Comparison of ENCODE assay signal across 8 cellular contexts in genomic region chr7:141702047-141702567, GRCh38. TPM values are rescaled to one million over a fixed set of nuclear protein-coding genes. Genes with fewer than 3 reads are reported as not detected.
DNase-seq lines count a peak whose midpoint lies in the region; ATAC-seq, FAIRE-seq and TF ChIP-seq lines count a peak whose summit lies in the region.

Gene DENND11 (minus strand): TSS chr7:141702166. CDS start chr7:141702153, 13 bp downstream.

- peaks cover 0 to 6% of the 10 kb centered on the region in 2 donors for H3K4me1 ChIP-seq in aorta (ENCODE audit: control insufficient read depth in 1 of 2, insufficient read depth in 2 of 2, low read length in 2 of 2)

- H3K27me3 Mint-ChIP-seq in CD4-positive, alpha-beta T cell, result no peaks in the 10 kb centered on the region
- H3K27me3 Mint-ChIP-seq in activated naive CD8-positive, alpha-beta T cell treated with anti-CD3 and anti-CD28 coated beads for 36 hours, result peaks cover 5% of the 10 kb centered on the region
- no peaks in the 10 kb centered on the region for H3K27me3 Mint-ChIP-seq in progenitor cell of endocrine pancreas

- intact Hi-C loops in CD4-positive, alpha-beta T cell (cut with DNase I, micrococcal nuclease), result loop anchor here in 1 of 2 experiments (2.0 kb wide), 1 partner anchor 47 kb away; no protein-coding TSS in a partner anchor
- intact Hi-C loops in left ventricle myocardium superior (cut with micrococcal nuclease) (no loop called here), aorta (cut with DNase I) (loop anchor here (2.0 to 5.0 kb wide), 3 partner anchors 35 to 45 kb away; partner anchors contain the start of gene SSBP1 (in 2 of the 2))

- peaks cover 49% of the 10 kb centered on the region for H3K4me1 Mint-ChIP-seq in CD4-positive, alpha-beta T cell (ENCODE audit: low read depth)
- H3K4me1 Mint-ChIP-seq in activated naive CD8-positive, alpha-beta T cell treated with anti-CD3 and anti-CD28 coated beads for 36 hours, result peaks cover 40% of the 10 kb centered on the region
- H3K4me1 Mint-ChIP-seq in progenitor cell of endocrine pancreas (ENCODE audit: low read depth), result peaks cover 58% of the 10 kb centered on the region

- CTCF ChIA-PET in CD4-positive, alpha-beta T cell (lab: Charles Lee), result interaction anchor here (1.0 to 4.5 kb wide), 3 partner anchors 11 to 48 kb away, joined by 3 to 38 read pairs (median 6); partner anchors contain the start of gene SSBP1

- H3K36me3 Mint-ChIP-seq in CD4-positive, alpha-beta T cell (ENCODE audit: low read depth), result peaks cover 8% of the 10 kb centered on the region
- peaks cover 3% of the 10 kb centered on the region for H3K36me3 Mint-ChIP-seq in activated naive CD8-positive, alpha-beta T cell treated with anti-CD3 and anti-CD28 coated beads for 36 hours
- H3K36me3 Mint-ChIP-seq in progenitor cell of endocrine pancreas (ENCODE audit: insufficient read depth), result no peaks in the 10 kb centered on the region

- peak within 1 kb of the TSS; percentile 96 for H3K4me3 Mint-ChIP-seq in CD4-positive, alpha-beta T cell
- H3K4me3 Mint-ChIP-seq in activated naive CD8-positive, alpha-beta T cell treated with anti-CD3 and anti-CD28 coated beads for 36 hours, result peak within 1 kb of the TSS; percentile 73
- H3K4me3 Mint-ChIP-seq in progenitor cell of endocrine pancreas (ENCODE audit: low read depth), result peak within 1 kb of the TSS; percentile 85

- H3K27ac ChIP-seq in CD4-positive, alpha-beta T cell (ENCODE audit: low read depth, low read length), result peak within 1 kb of the TSS; percentile 76
- peak within 1 kb of the TSS; percentile 23 to 95 for H3K27ac ChIP-seq in aorta (ENCODE audit: low read depth in 1 of 2, low read length in 2 of 2)

- FAIRE-seq in GM19239 (lab: Jason Lieb, UNC), result no peak

- POLR2A ChIA-PET in CD4-positive, alpha-beta T cell (lab: Charles Lee), result interaction anchor here (0.7 to 4.9 kb wide), 18 partner anchors 9 to 1029 kb away, joined by 3 to 103 read pairs (median 3); partner anchors contain the start of genes ADCK2, MRPS33 and SSBP1

- H3K27ac Mint-ChIP-seq in CD4-positive, alpha-beta T cell, result peak within 1 kb of the TSS; percentile 90
- H3K27ac Mint-ChIP-seq in activated naive CD8-positive, alpha-beta T cell treated with anti-CD3 and anti-CD28 coated beads for 36 hours, result peak within 1 kb of the TSS; percentile 39
- H3K27ac Mint-ChIP-seq in progenitor cell of endocrine pancreas, result peak within 1 kb of the TSS; percentile 75

- H3K27me3 ChIP-seq in CD4-positive, alpha-beta T cell (ENCODE audit: control insufficient read depth, insufficient read depth, low read length), result no peaks in the 10 kb centered on the region
- no peaks in the 10 kb centered on the region for H3K27me3 ChIP-seq in aorta (ENCODE audit: control insufficient read depth in 1 of 2, insufficient read depth in 2 of 2, low read length in 1 of 2)

- no peak for TF ChIP-seq CTCF in CD4-positive, alpha-beta T cell (IDR thresholded peaks at IDR 0.05)
- TF ChIP-seq CTCF in progenitor cell of endocrine pancreas (IDR thresholded peaks at IDR 0.05; ENCODE audit: unreplicated experiment), result no peak

- H3K4me3 ChIP-seq in aorta (ENCODE audit: low read length in 2 of 2), result peak within 1 kb of the TSS; percentile 99 to 100

- peak; percentile 77 for ATAC-seq in CD4-positive, alpha-beta T cell (ENCODE audit: poor library complexity)
- peak; percentile 85 for ATAC-seq in HG03439 (IDR thresholded peaks at IDR 0.05; ENCODE audit: unreplicated experiment)
- ATAC-seq in left ventricle myocardium superior, result peak; percentile 79
- ATAC-seq in aorta (ENCODE audit: low FRiP score), result peak; percentile 74

- in situ Hi-C loops in SK-MEL-5 (cut with HindIII; ENCODE audit: low pct_unique_long_range_greater_than_20kb, low sequenced_read_pairs), result no loop called here

- H3K36me3 ChIP-seq in aorta (ENCODE audit: control insufficient read depth in 1 of 2, insufficient read depth in 2 of 2, low read length in 1 of 2), result no peaks in the 10 kb centered on the region

- WGBS in aorta, 2 donors, result 0 to 1% methylated on average over 26 to 62 of the region's 62 CpGs

- DNase-seq in CD4-positive, alpha-beta T cell, result peak; percentile 12 to 64 (median 43)
- peak; percentile 59 for DNase-seq in GM19239 (ENCODE audit: insufficient read length, low spot score)
- DNase-seq in SK-MEL-5 (ENCODE audit: low read depth, low spot score), result peak; percentile 42
- peak; percentile 67 for DNase-seq in activated naive CD8-positive, alpha-beta T cell treated with anti-CD3 and anti-CD28 coated beads for 36 hours
- DNase-seq in left ventricle myocardium superior, result peak; percentile 77
- DNase-seq in progenitor cell of endocrine pancreas (ENCODE audit: low spot score, unreplicated experiment), result peak; percentile 42
- DNase-seq in aorta, result peak; percentile 55 to 86

- H3K9me3 Mint-ChIP-seq in CD4-positive, alpha-beta T cell, result no peaks in the 10 kb centered on the region
- no peaks in the 10 kb centered on the region for H3K9me3 Mint-ChIP-seq in activated naive CD8-positive, alpha-beta T cell treated with anti-CD3 and anti-CD28 coated beads for 36 hours
- no peaks in the 10 kb centered on the region for H3K9me3 Mint-ChIP-seq in progenitor cell of endocrine pancreas (ENCODE audit: low read depth)

- H3K9me3 ChIP-seq in CD4-positive, alpha-beta T cell (ENCODE audit: control insufficient read depth, low read length), result no peaks in the 10 kb centered on the region
- no peaks in the 10 kb centered on the region for H3K9me3 ChIP-seq in aorta (ENCODE audit: control insufficient read depth, low read length)

RNA-seq across cellular contexts. Expression of gene DENND11, which starts in this region (rescaled TPM):
- 10 to 100 TPM; 39.2 to 41.1 TPM for total RNA-seq in CD4-positive, alpha-beta T cell
- total RNA-seq in SK-MEL-5 (2014; rRNA removed; shearing (Covaris generic)), result 15.2 and 16.6 TPM in 2 replicates
- 10.5 and 14.2 TPM in 2 replicates for polyA plus RNA-seq in SK-MEL-5 (2015; cell fraction: cytosol; rRNA removed)
- polyA plus RNA-seq in SK-MEL-5 (2015; cell fraction: nucleus; rRNA removed), result 36.4 and 39.2 TPM in 2 replicates
- 10 to 100 TPM; 29.9 to 32.9 TPM for total RNA-seq in activated naive CD8-positive, alpha-beta T cell treated with anti-CD3 and anti-CD28 coated beads for 36 hours
- total RNA-seq in left ventricle myocardium superior (10.8 TPM), progenitor cell of endocrine pancreas (52.3 and 52.8 TPM in 2 replicates), aorta (10 to 100 TPM; 19.1 to 31.6 TPM)
- 10 to 100 TPM in 1 of 2 donors, 1 to 10 TPM in 1; 7.3 to 11.8 TPM for polyA plus RNA-seq in aorta

Comparison
In these comparisons a context has a peak if more than half of its experiments do, and no peak if none do; other contexts are left out.
1. Peak in every context shown above with its lines: DNase-seq, ATAC-seq, H3K4me3 ChIP-seq and H3K27ac ChIP-seq.
2. H3K27ac Mint-ChIP-seq: peak in every context shown above with its lines; median percentile 90 in CD4-positive, alpha-beta T cell; 75 in progenitor cell of endocrine pancreas; 39 in activated naive CD8-positive, alpha-beta T cell treated with anti-CD3 and anti-CD28 coated beads for 36 hours.